Comparison of ENCODE assay signal across 8 cellular contexts in genomic region chr19:32224371-32225244, GRCh38.
A peak's percentile ranks its signal among the peaks of the same experiment; 100 is the strongest.
DNase-seq lines count a peak whose midpoint lies in the region; ATAC-seq and TF ChIP-seq lines count a peak whose summit lies in the region.

No MANE protein-coding gene starts in this region.

- intact Hi-C loops in esophagus squamous epithelium (cut with DNase I) (loop anchor here (10.0 kb wide), 1 partner anchor 1540 kb away; no protein-coding TSS in a partner anchor), natural killer cell (cut with micrococcal nuclease) (loop anchor here (1.0 to 5.0 kb wide), 3 partner anchors 1440 to 1557 kb away; no protein-coding TSS in a partner anchor)

- H3K27me3 Mint-ChIP-seq in natural killer cell (ENCODE audit: low read depth in 2 of 2), result peaks cover 6 to 33% of the 10 kb centered on the region in 2 donors

- H3K4me3 ChIP-seq in esophagus squamous epithelium, result peak overlapping the region in 2 of 4 donors; percentile 2 to 46

- H3K4me1 Mint-ChIP-seq in natural killer cell, result peaks cover 5 to 6% of the 10 kb centered on the region in 2 donors

- no peaks in the 10 kb centered on the region for H3K9me3 ChIP-seq in esophagus squamous epithelium

- DNase-seq in DMS114 treated with DMSO at 0.1 percent for 48 hours (lab: John Stamatoyannopoulos, UW; ENCODE audit: unreplicated experiment) (peak; percentile 32), NCI-H748 treated with DMSO at 0.1 percent for 48 hours (lab: John Stamatoyannopoulos, UW) (peak; percentile 4), activated T-cell treated with anti-CD3 and anti-CD28 coated beads for 24 hours (ENCODE audit: low read depth) (peak; percentile 41), esophagus squamous epithelium (lab: John Stamatoyannopoulos, UW) (no peak), natural killer cell (peak; percentile 71), NCI-H2081 treated with DMSO at 0.1 percent for 48 hours (lab: John Stamatoyannopoulos, UW) (no peak)
- peak; percentile 77 for DNase-seq in stimulated activated naive CD8-positive, alpha-beta T cell treated with anti-CD3 and anti-CD28 coated beads, Interleukin-15, Interleukin-2, amounts not matched to agents 100 U/mL and 50 U/mL, for 24 hours

- H3K9me3 Mint-ChIP-seq in natural killer cell, result no peaks in the 10 kb centered on the region

- TF ChIP-seq CTCF in esophagus squamous epithelium (IDR thresholded peaks at IDR 0.05) (peak; percentile 84 to 99 (median 96)), natural killer cell (IDR thresholded peaks at IDR 0.05) (peak; percentile 100)

- peaks cover 0 to 54% (median 2%) of the 10 kb centered on the region in 4 donors for H3K27me3 ChIP-seq in esophagus squamous epithelium

- TF ChIP-seq POLR2A in esophagus squamous epithelium (IDR thresholded peaks at IDR 0.05), result no peak

- no peak overlapping the region for H3K27ac ChIP-seq in esophagus squamous epithelium

- WGBS in esophagus squamous epithelium, 2 donors, result 6 to 16% methylated on average over 41 to 44 of the region's 51 CpGs

- peak overlapping the region; percentile 68 for H3K4me3 Mint-ChIP-seq in natural killer cell

- no peak overlapping the region for H3K27ac Mint-ChIP-seq in natural killer cell

- H3K4me1 ChIP-seq in esophagus squamous epithelium, result peaks cover 0 to 10% (median 0%) of the 10 kb centered on the region in 3 donors

- H3K36me3 Mint-ChIP-seq in natural killer cell, result no peaks in the 10 kb centered on the region

- ATAC-seq in GM21737 (IDR thresholded peaks at IDR 0.05; ENCODE audit: unreplicated experiment) (peak; percentile 65), natural killer cell (peak; percentile 87 to 99 (median 93))
- peak; percentile 67 for ATAC-seq in stimulated activated naive CD8-positive, alpha-beta T cell treated with anti-CD3 and anti-CD28 coated beads, Interleukin-15, Interleukin-2, amounts not matched to agents 100 U/mL and 50 U/mL, for 24 hours

- no peaks in the 10 kb centered on the region for H3K36me3 ChIP-seq in esophagus squamous epithelium

Comparison
In these comparisons a context has a peak if more than half of its experiments do, and no peak if none do; other contexts are left out.
1. DNase-seq: peak in DMS114 treated with DMSO at 0.1 percent for 48 hours (single experiment), NCI-H748 treated with DMSO at 0.1 percent for 48 hours (single experiment), activated T-cell treated with anti-CD3 and anti-CD28 coated beads for 24 hours (single experiment), natural killer cell (single experiment) and stimulated activated naive CD8-positive, alpha-beta T cell treated with anti-CD3 and anti-CD28 coated beads, Interleukin-15, Interleukin-2, amounts not matched to agents 100 U/mL and 50 U/mL, for 24 hours (single experiment); none in esophagus squamous epithelium (single experiment) and NCI-H2081 treated with DMSO at 0.1 percent for 48 hours (single experiment).
2. Peak in every context shown above with its lines, with median percentiles within 50 percentile points of each other: ATAC-seq.